ENCODE assay signal across 19 cellular contexts in genomic region chr5:179436321-179437122, GRCh38.
"Had no signal": no experiment of that assay in that cellular context is flagged by ENCODE, and none has a peak within 500 bp of the region (broad histone marks: within the 10 kb centered on the region; RNA-seq: fewer than 3 reads in every experiment).

No MANE protein-coding gene starts in this region.

- H3K36me3 ChIP-seq: left lung, neutrophil, pancreas, suprapubic skin, tibial nerve, uterus had no signal

- ATAC-seq: activated naive CD4-positive, alpha-beta T cell treated with anti-CD3 and anti-CD28 coated beads, Interleukin-2, amount 50 U/mL, for 72 hours; foreskin keratinocyte; left lung; naive thymus-derived CD8-positive, alpha-beta T cell; pancreas; stimulated activated effector memory CD8-positive, alpha-beta T cell treated with anti-CD3 and anti-CD28 coated beads, Interleukin-12 subunit alpha, Interleukin-12 subunit beta, amount 100 ng/mL, for 72 hours; stimulated activated naive CD8-positive, alpha-beta T cell treated with anti-CD3 and anti-CD28 coated beads, Interleukin-15, amount 100 ng/mL, for 72 hours had no signal

- H3K4me1 ChIP-seq: foreskin keratinocyte, left lung, pancreas, suprapubic skin had no signal

- H3K9me3 ChIP-seq: neutrophil, pancreas, suprapubic skin, uterus had no signal

- H3K27me3 ChIP-seq: foreskin keratinocyte, neutrophil, pancreas, tibial nerve, uterus had no signal

- DNase-seq: activated CD4-positive, alpha-beta memory T cell treated with anti-CD3 and anti-CD28 coated beads, Interleukin-2, amount 10 ng/mL, durations not matched to agents 7 days and 5 days; activated CD4-positive, alpha-beta T cell treated with anti-CD3 and anti-CD28 coated beads for 48 hours; activated CD4-positive, CD25-positive, alpha-beta regulatory T cell; effector CD8-positive, alpha-beta T cell; erythroblast; foreskin keratinocyte; kidney; mammary epithelial cell; naive thymus-derived CD8-positive, alpha-beta T cell; stimulated activated CD4-positive, alpha-beta T cell treated with anti-CD3 and anti-CD28 coated beads, Interleukin-2, amount 100 ng/mL, for 24 hours; stimulated activated naive CD8-positive, alpha-beta T cell treated with anti-CD3 and anti-CD28 coated beads, Interleukin-15, amount 100 ng/mL, for 72 hours; uterus had no signal

- H3K27ac ChIP-seq: foreskin keratinocyte, left lung, neutrophil, pancreas, suprapubic skin, tibial nerve, uterus had no signal

- FAIRE-seq: kidney, pancreas had no signal

- H3K4me3 ChIP-seq: left lung, pancreas, suprapubic skin, tibial nerve, uterus had no signal
